In the genomic region with DNA sequence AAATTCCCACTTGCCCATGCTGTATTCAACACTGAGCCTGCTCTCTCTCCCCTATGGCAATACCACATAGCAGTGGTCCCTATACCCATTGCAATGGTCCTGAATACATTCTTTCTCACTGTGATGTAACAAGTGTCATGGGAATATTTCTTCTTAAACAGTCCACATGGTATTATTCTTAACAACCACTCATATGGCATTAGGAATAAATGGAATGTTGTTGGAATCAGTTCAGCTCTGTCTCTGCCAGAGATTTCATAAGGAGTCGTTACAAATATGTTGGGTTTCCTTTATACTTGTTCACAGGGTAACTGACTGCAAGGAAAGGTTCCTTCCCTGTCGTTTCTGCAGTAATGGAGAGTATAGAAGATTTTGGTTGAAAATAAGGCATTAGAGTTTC, we compare ENCODE assay signal across 17 cellular contexts.
DNase-seq lines count a peak whose midpoint lies in the region; ATAC-seq, FAIRE-seq and TF ChIP-seq lines count a peak whose summit lies in the region.
"Had no signal": no experiment of that assay in that cellular context is flagged by ENCODE, and none has a peak within 500 bp of the region (broad histone marks: within the 10 kb centered on the region; RNA-seq: fewer than 3 reads in every experiment).

No MANE protein-coding gene starts in this region.

- no peak overlapping the region for H2AFZ ChIP-seq in HepG2 (ENCODE audit: low read length)

- H3K4me2 ChIP-seq in HepG2 (ENCODE audit: low read depth, low read length), result peak overlapping the region; percentile 35; the same call in 1 of the 2 replicates

- H3K36me3 Mint-ChIP-seq in naive thymus-derived CD4-positive, alpha-beta T cell, result peaks cover 0 to 2% (median 0%) of the 10 kb centered on the region in 5 donors
- no peaks in the 10 kb centered on the region for H3K36me3 Mint-ChIP-seq in effector memory CD8-positive, alpha-beta T cell (ENCODE audit: insufficient read depth)
- no peaks in the 10 kb centered on the region for H3K36me3 Mint-ChIP-seq in activated CD4-positive, alpha-beta memory T cell treated with anti-CD3 and anti-CD28 coated beads, Interleukin-2, amount 10 ng/mL, durations not matched to agents 7 days and 5 days (ENCODE audit: low read depth)

- no peak for TF ChIP-seq POLR2A in HepG2 (IDR thresholded peaks at IDR 0.05; ENCODE audit: insufficient read depth in 1 of 2, low read depth in 2 of 2, low read length in 2 of 2)

- BruUV-seq in HepG2 (replicated peaks; lab: Mats Ljungman, UMichigan), result no TSS peak

- TF ChIP-seq RAD21 in HepG2 (CRISPR knock-in tag; IDR thresholded peaks at IDR 0.05), result no peak

- in situ Hi-C loops in HepG2 (cut with HindIII; ENCODE audit: extremely low pct_ligation_motif_present, low pct_unique_long_range_greater_than_20kb), result no loop called here

- no peaks in the 10 kb centered on the region for H4K20me1 ChIP-seq in HepG2 (ENCODE audit: insufficient read depth, low read length)

- H3K9me3 ChIP-seq in HepG2 (ENCODE audit: low read length) (no peaks in the 10 kb centered on the region), tibial artery (no peaks in the 10 kb centered on the region)
- no peaks in the 10 kb centered on the region for H3K9me3 ChIP-seq in naive thymus-derived CD4-positive, alpha-beta T cell (ENCODE audit: control insufficient read depth in 2 of 3, low read length in 3 of 3)
- H3K9me3 ChIP-seq: prostate gland had no signal

- H3K4me3 Mint-ChIP-seq in naive thymus-derived CD4-positive, alpha-beta T cell, result no peak overlapping the region
- H3K4me3 Mint-ChIP-seq in effector memory CD8-positive, alpha-beta T cell, result no peak overlapping the region
- H3K4me3 Mint-ChIP-seq in activated CD4-positive, alpha-beta memory T cell treated with anti-CD3 and anti-CD28 coated beads, Interleukin-2, amount 10 ng/mL, durations not matched to agents 7 days and 5 days, result no peak overlapping the region
- H3K4me3 Mint-ChIP-seq: activated CD4-positive, alpha-beta T cell treated with anti-CD3 and anti-CD28 coated beads for 36 hours; CD8-positive, alpha-beta memory T cell had no signal

- peaks cover 22% of the 10 kb centered on the region for H3K4me1 ChIP-seq in HepG2 (ENCODE audit: insufficient read depth, low read length)
- peaks cover 0 to 35% (median 25%) of the 10 kb centered on the region in 4 donors for H3K4me1 ChIP-seq in tibial artery
- no peaks in the 10 kb centered on the region for H3K4me1 ChIP-seq in naive thymus-derived CD4-positive, alpha-beta T cell (ENCODE audit: control insufficient read depth in 2 of 2, insufficient read depth in 2 of 2, low read length in 2 of 2)
- H3K4me1 ChIP-seq: prostate gland had no signal

- H3K27ac ChIP-seq in HepG2 (ENCODE audit: extremely low read length, insufficient read depth, low read length) (no peak overlapping the region), tibial artery (peak overlapping the region; percentile 41 to 54)
- H3K27ac ChIP-seq in naive thymus-derived CD4-positive, alpha-beta T cell (ENCODE audit: low read depth, low read length), result no peak overlapping the region
- H3K27ac ChIP-seq: prostate gland had no signal

- no peak overlapping the region for H3K27ac Mint-ChIP-seq in naive thymus-derived CD4-positive, alpha-beta T cell
- no peak overlapping the region for H3K27ac Mint-ChIP-seq in effector memory CD8-positive, alpha-beta T cell
- no peak overlapping the region for H3K27ac Mint-ChIP-seq in activated CD4-positive, alpha-beta memory T cell treated with anti-CD3 and anti-CD28 coated beads, Interleukin-2, amount 10 ng/mL, durations not matched to agents 7 days and 5 days
- H3K27ac Mint-ChIP-seq: activated CD4-positive, alpha-beta T cell treated with anti-CD3 and anti-CD28 coated beads for 36 hours; CD8-positive, alpha-beta memory T cell had no signal

- H3K27me3 ChIP-seq in HepG2 (ENCODE audit: control insufficient read depth in 1 of 2, insufficient read depth in 2 of 2, low read length in 2 of 2) (no peaks in the 10 kb centered on the region), tibial artery (no peaks in the 10 kb centered on the region)
- no peaks in the 10 kb centered on the region for H3K27me3 ChIP-seq in naive thymus-derived CD4-positive, alpha-beta T cell (ENCODE audit: control insufficient read depth in 2 of 2, insufficient read depth in 2 of 2, low read length in 2 of 2)

- peaks cover 4 to 42% (median 21%) of the 10 kb centered on the region in 5 donors for H3K27me3 Mint-ChIP-seq in naive thymus-derived CD4-positive, alpha-beta T cell
- peaks cover 26 to 40% of the 10 kb centered on the region in 2 donors for H3K27me3 Mint-ChIP-seq in effector memory CD8-positive, alpha-beta T cell
- H3K27me3 Mint-ChIP-seq in activated CD4-positive, alpha-beta memory T cell treated with anti-CD3 and anti-CD28 coated beads, Interleukin-2, amount 10 ng/mL, durations not matched to agents 7 days and 5 days, result peaks cover 34% of the 10 kb centered on the region

- H3K79me2 ChIP-seq in HepG2 (ENCODE audit: insufficient read depth, low read length), result no peaks in the 10 kb centered on the region

- CTCF ChIA-PET in HepG2 (lab: Yijun Ruan, JAX; ENCODE audit: low intra/inter-chr PET ratio, low total read pairs), result no interaction called here
- CTCF ChIA-PET in naive thymus-derived CD4-positive, alpha-beta T cell (lab: Charles Lee), result no interaction called here
- CTCF ChIA-PET in activated CD4-positive, alpha-beta memory T cell treated with anti-CD3 and anti-CD28 coated beads, Interleukin-2, amount 10 ng/mL, durations not matched to agents 7 days and 5 days (lab: Charles Lee), result interaction anchor here (1.2 kb wide), 1 partner anchor 11 kb away, joined by 3 read pairs; no protein-coding TSS in a partner anchor

- no peak for TF ChIP-seq EP300 in HepG2 (IDR thresholded peaks at IDR 0.05; ENCODE audit: low read depth in 2 of 2, low read length in 2 of 2)
- no peak for TF ChIP-seq EP300 in HepG2 (CRISPR knock-in tag; IDR thresholded peaks at IDR 0.05; ENCODE audit: borderline replicate concordance)

- ATAC-seq in HepG2 (no peak), HG03442 (IDR thresholded peaks at IDR 0.05; ENCODE audit: unreplicated experiment) (no peak)
- ATAC-seq in naive thymus-derived CD4-positive, alpha-beta T cell, result no peak
- no peak for ATAC-seq in effector memory CD8-positive, alpha-beta T cell (replicated peaks)
- ATAC-seq: activated CD4-positive, alpha-beta T cell treated with anti-CD3 and anti-CD28 coated beads for 36 hours had no signal

- H3K4me1 Mint-ChIP-seq in naive thymus-derived CD4-positive, alpha-beta T cell, result peaks cover 0 to 1% (median 0%) of the 10 kb centered on the region in 7 donors
- H3K4me1 Mint-ChIP-seq in effector memory CD8-positive, alpha-beta T cell (ENCODE audit: low read depth in 2 of 2), result no peaks in the 10 kb centered on the region
- no peaks in the 10 kb centered on the region for H3K4me1 Mint-ChIP-seq in activated CD4-positive, alpha-beta memory T cell treated with anti-CD3 and anti-CD28 coated beads, Interleukin-2, amount 10 ng/mL, durations not matched to agents 7 days and 5 days
- H3K4me1 Mint-ChIP-seq: activated CD4-positive, alpha-beta T cell treated with anti-CD3 and anti-CD28 coated beads for 36 hours; CD8-positive, alpha-beta memory T cell had no signal

- no peak overlapping the region for H3K4me3 ChIP-seq in choroid plexus epithelial cell (ENCODE audit: low read depth, low read length)
- H3K4me3 ChIP-seq in HepG2 (replicated peaks in 1 of 3; ENCODE audit: insufficient read depth in 1 of 3, low read depth in 2 of 3, low read length in 3 of 3), result no peak overlapping the region
- no peak overlapping the region for H3K4me3 ChIP-seq in tibial artery
- no peak overlapping the region for H3K4me3 ChIP-seq in naive thymus-derived CD4-positive, alpha-beta T cell (ENCODE audit: low read length)
- H3K4me3 ChIP-seq: prostate gland had no signal

- DNase-seq in GM04504 (ENCODE audit: low read depth), result peak; percentile 83
- DNase-seq in choroid plexus epithelial cell (ENCODE audit: low read depth), result peak; percentile 83
- DNase-seq in HepG2 (ENCODE audit: low spot score), result no peak
- DNase-seq in tibial artery, result no peak
- no peak for DNase-seq in naive thymus-derived CD4-positive, alpha-beta T cell
- no peak for DNase-seq in effector memory CD8-positive, alpha-beta T cell
- no peak for DNase-seq in activated CD4-positive, alpha-beta memory T cell treated with anti-CD3 and anti-CD28 coated beads, Interleukin-2, amount 10 ng/mL, durations not matched to agents 7 days and 5 days
- DNase-seq: activated CD4-positive, alpha-beta T cell treated with anti-CD3 and anti-CD28 coated beads for 36 hours; activated T-cell treated with anti-CD3 and anti-CD28 coated beads, Interleukin-2, amount 50 U/mL, for 48 hours; amygdala; CD8-positive, alpha-beta memory T cell; hypothalamus; NCI-H2227 treated with DMSO at 0.1 percent for 48 hours; stimulated activated naive CD4-positive, alpha-beta T cell treated with Interleukin-2 at 50 U/mL for 16 hours had no signal

- TF ChIP-seq CTCF in choroid plexus epithelial cell (conservative IDR thresholded peaks at IDR 0.05; ENCODE audit: low read depth, low read length) (no peak), HepG2 (CRISPR knock-in tag; IDR thresholded peaks at IDR 0.05) (no peak), tibial artery (IDR thresholded peaks at IDR 0.05) (no peak)

- POLR2A ChIA-PET in HepG2 (lab: Yijun Ruan, JAX), result no interaction called here
- POLR2A ChIA-PET in naive thymus-derived CD4-positive, alpha-beta T cell (lab: Charles Lee), result no interaction called here
- POLR2A ChIA-PET in activated CD4-positive, alpha-beta memory T cell treated with anti-CD3 and anti-CD28 coated beads, Interleukin-2, amount 10 ng/mL, durations not matched to agents 7 days and 5 days (lab: Charles Lee), result no interaction called here

- H3K9me3 Mint-ChIP-seq in naive thymus-derived CD4-positive, alpha-beta T cell, result peaks cover 0 to 4% (median 0%) of the 10 kb centered on the region in 11 donors
- H3K9me3 Mint-ChIP-seq in effector memory CD8-positive, alpha-beta T cell, result no peaks in the 10 kb centered on the region
- H3K9me3 Mint-ChIP-seq in activated CD4-positive, alpha-beta memory T cell treated with anti-CD3 and anti-CD28 coated beads, Interleukin-2, amount 10 ng/mL, durations not matched to agents 7 days and 5 days, result no peaks in the 10 kb centered on the region

- H3K9ac ChIP-seq in HepG2 (ENCODE audit: insufficient read depth, low read depth, low read length), result no peak overlapping the region

- no peak for FAIRE-seq in HepG2 (lab: Jason Lieb, UNC)
- FAIRE-seq: HTR-8/SVneo had no signal

- intact Hi-C loops in HepG2 (cut with micrococcal nuclease; ENCODE audit: unreplicated experiment), result no loop called here
- intact Hi-C loops in tibial artery (cut with DNase I; ENCODE audit: low total_unique reads), result no loop called here
- intact Hi-C loops in naive thymus-derived CD4-positive, alpha-beta T cell (cut with micrococcal nuclease), result no loop called here

- H3K36me3 ChIP-seq in HepG2 (replicated peaks in 1 of 2; ENCODE audit: control insufficient read depth in 1 of 2, insufficient read depth in 2 of 2, low read length in 2 of 2), result no peaks in the 10 kb centered on the region
- no peaks in the 10 kb centered on the region for H3K36me3 ChIP-seq in tibial artery
- H3K36me3 ChIP-seq in naive thymus-derived CD4-positive, alpha-beta T cell (ENCODE audit: control insufficient read depth in 2 of 3, insufficient read depth in 3 of 3, low read length in 3 of 3), result no peaks in the 10 kb centered on the region
- H3K36me3 ChIP-seq: prostate gland had no signal

- 0% methylated on average over 2 of the region's 2 CpGs for WGBS in HepG2 (ENCODE audit: low lambda C conversion rate)

TF ChIP-seq in HepG2, 621 proteins besides CTCF, POLR2A, EP300 and RAD21 (continues in another document):
- TF ChIP-seq DPF2 (CRISPR knock-in tag; IDR thresholded peaks at IDR 0.05; ENCODE audit: borderline replicate concordance, low read depth), result no peak

Comparison
In these comparisons a context has a peak if more than half of its experiments do, and no peak if none do; other contexts are left out.
1. DNase-seq: peak in GM04504 (single experiment) and choroid plexus epithelial cell (single experiment); none in HepG2 (single experiment), tibial artery (0 of 2), naive thymus-derived CD4-positive, alpha-beta T cell (0 of 9), effector memory CD8-positive, alpha-beta T cell (0 of 3) and activated CD4-positive, alpha-beta memory T cell treated with anti-CD3 and anti-CD28 coated beads, Interleukin-2, amount 10 ng/mL, durations not matched to agents 7 days and 5 days (single experiment).
2. H3K27ac ChIP-seq: peak in tibial artery (2 of 2); none in HepG2 (single experiment) and naive thymus-derived CD4-positive, alpha-beta T cell (single experiment).